13 cellular contexts compared by ENCODE assay signal in genomic region chr14:22613736-22614239, GRCh38. TPM values are rescaled to one million over a fixed set of nuclear protein-coding genes. Genes with fewer than 3 reads are reported as not detected.
DNase-seq lines count a peak whose midpoint lies in the region; ATAC-seq and TF ChIP-seq lines count a peak whose summit lies in the region.
"Had no signal": no experiment of that assay in that cellular context is flagged by ENCODE, and none has a peak within 500 bp of the region (broad histone marks: within the 10 kb centered on the region; RNA-seq: fewer than 3 reads in every experiment).

No MANE protein-coding gene starts in this region.

- no peak overlapping the region for H3K23ac ChIP-seq in mesenchymal stem cell (ENCODE audit: low read length in 2 of 2)

- BruUV-seq in HCT116 (replicated peaks; lab: Mats Ljungman, UMichigan) = no TSS peak

- TF ChIP-seq CTCF in HCT116 (IDR thresholded peaks at IDR 0.05 in 2 of 3, conservative IDR thresholded peaks at IDR 0.05 in 1 of 3; ENCODE audit: borderline replicate concordance in 1 of 3, insufficient read depth in 1 of 3, low read depth in 2 of 3, low read length in 2 of 3) = no peak
- no peak for TF ChIP-seq CTCF in body of pancreas (IDR thresholded peaks at IDR 0.05)

- ATAC-seq in HCT116 (peak; percentile 30), body of pancreas (no peak), HG03342 (IDR thresholded peaks at IDR 0.05; ENCODE audit: unreplicated experiment) (no peak), HG02973 (IDR thresholded peaks at IDR 0.05; ENCODE audit: unreplicated experiment) (no peak)

- peak overlapping the region; percentile 99 for H2AK5ac ChIP-seq in mesenchymal stem cell (ENCODE audit: low read length, severe bottlenecking)

- H3K9me3 ChIP-seq in HCT116 (ENCODE audit: control insufficient read depth in 1 of 2, insufficient read depth in 1 of 2, low read depth in 1 of 2, low read length in 2 of 2) = no peaks in the 10 kb centered on the region
- H3K9me3 ChIP-seq in body of pancreas = no peaks in the 10 kb centered on the region
- no peaks in the 10 kb centered on the region for H3K9me3 ChIP-seq in mesenchymal stem cell (ENCODE audit: control insufficient read depth, low read length)
- H3K9me3 ChIP-seq in stomach smooth muscle (ENCODE audit: control insufficient read depth in 2 of 2, low read length in 2 of 2) = no peaks in the 10 kb centered on the region

- H3K4ac ChIP-seq in mesenchymal stem cell (ENCODE audit: low read depth in 1 of 2, low read length in 2 of 2) = peak overlapping the region; percentile 34 to 75

- 54 to 62% methylated on average over 3 of the region's 3 CpGs for WGBS in body of pancreas, 2 donors
- WGBS in mesenchymal stem cell = 3% methylated on average over 1 of the region's 3 CpGs

- H4K91ac ChIP-seq in mesenchymal stem cell (ENCODE audit: low read length) = peak overlapping the region; percentile 89

- no peaks in the 10 kb centered on the region for H3K79me2 ChIP-seq in HCT116 (ENCODE audit: insufficient read depth, low read length)

- no peak overlapping the region for H2BK120ac ChIP-seq in mesenchymal stem cell (ENCODE audit: low read depth, low read length)

- H2BK5ac ChIP-seq in mesenchymal stem cell (ENCODE audit: low read depth, low read length, poor library complexity, severe bottlenecking) = peak overlapping the region; percentile 89

- H3K4me1 ChIP-seq in HCT116 (ENCODE audit: control insufficient read depth in 1 of 2, insufficient read depth in 2 of 2, low read length in 2 of 2) (peaks cover 17 to 23% of the 10 kb centered on the region in 2 experiments), body of pancreas (peaks cover 11% of the 10 kb centered on the region), mesenchymal stem cell (ENCODE audit: control insufficient read depth, insufficient read depth, low read depth, low read length) (peaks cover 11% of the 10 kb centered on the region), stomach smooth muscle (ENCODE audit: control insufficient read depth, insufficient read depth, low read length) (peaks cover 15% of the 10 kb centered on the region)

- H3K4me2 ChIP-seq in HCT116 (ENCODE audit: low read length) (peak overlapping the region; percentile 73), mesenchymal stem cell (ENCODE audit: low read length, poor library complexity, severe bottlenecking) (peak overlapping the region; percentile 50)

- H3K9me2 ChIP-seq in HCT116 (ENCODE audit: insufficient read depth) = no peaks in the 10 kb centered on the region

- no peaks in the 10 kb centered on the region for H4K20me1 ChIP-seq in HCT116 (ENCODE audit: insufficient read depth)

- H3K9ac ChIP-seq in HCT116 (ENCODE audit: low read length) = peak overlapping the region; percentile 58
- H3K9ac ChIP-seq in mesenchymal stem cell (ENCODE audit: low read length) = no peak overlapping the region
- no peak overlapping the region for H3K9ac ChIP-seq in stomach smooth muscle (ENCODE audit: low read length in 2 of 2)

- H2BK15ac ChIP-seq in mesenchymal stem cell (ENCODE audit: low read depth, poor library complexity, severe bottlenecking) = no peak overlapping the region

- no peak overlapping the region for H3K14ac ChIP-seq in mesenchymal stem cell (ENCODE audit: low read length in 2 of 2)

- intact Hi-C loops in HCT116 (cut with micrococcal nuclease) = no loop called here
- intact Hi-C loops in body of pancreas (cut with DNase I) = no loop called here

- no peak overlapping the region for H3K27ac ChIP-seq in HCT116 (ENCODE audit: low read depth, low read length)
- peak overlapping the region; percentile 26 to 77 (median 60) for H3K27ac ChIP-seq in body of pancreas
- peak overlapping the region; percentile 99 for H3K27ac ChIP-seq in mesenchymal stem cell (ENCODE audit: low read length, poor library complexity, severe bottlenecking)
- H3K27ac ChIP-seq in stomach smooth muscle (ENCODE audit: low read length) = peak overlapping the region; percentile 18

- no peaks in the 10 kb centered on the region for H3K36me3 ChIP-seq in HCT116 (ENCODE audit: control insufficient read depth in 1 of 2, insufficient read depth in 2 of 2, low read length in 2 of 2)
- H3K36me3 ChIP-seq in body of pancreas (replicated peaks in 1 of 2; ENCODE audit: insufficient read depth in 1 of 2, low read depth in 2 of 2) = peaks cover 9 to 25% of the 10 kb centered on the region in 2 donors
- peaks cover 29 to 42% of the 10 kb centered on the region in 2 experiments for H3K36me3 ChIP-seq in mesenchymal stem cell (ENCODE audit: control insufficient read depth in 1 of 2, insufficient read depth in 2 of 2, low read depth in 1 of 2, low read length in 2 of 2)
- H3K36me3 ChIP-seq in stomach smooth muscle (ENCODE audit: control insufficient read depth in 2 of 2, insufficient read depth in 2 of 2, low read length in 2 of 2) = peaks cover 21 to 26% of the 10 kb centered on the region in 2 donors

- no peak for TF ChIP-seq RAD21 in HCT116 (IDR thresholded peaks at IDR 0.05; ENCODE audit: low read depth)

- RAD21 ChIA-PET in HCT116 (lab: Charles Lee; ENCODE audit: low non-redundant PET in 1 of 2, low total read pairs in 2 of 2, uncharacterized antibody in 2 of 2, unreplicated experiment in 2 of 2) = no interaction called here

- peak overlapping the region in 1 of 2 experiments; percentile 18 for H2BK12ac ChIP-seq in mesenchymal stem cell (ENCODE audit: low read length in 2 of 2)

- no peak for DNase-seq in HCT116 (ENCODE audit: low read depth, low spot score)
- DNase-seq in body of pancreas = no peak
- DNase-seq in mesenchymal stem cell = no peak
- DNase-seq in AML-193 (lab: John Stamatoyannopoulos, UW) = no peak
- no peak for DNase-seq in NCI-H226
- DNase-seq: CD4-positive, alpha-beta memory T cell; GF-D8; NCI-H2081 treated with DMSO at 0.1 percent for 48 hours; T-helper 2 cell had no signal

- CTCF ChIA-PET in HCT116 (lab: Charles Lee) = interaction anchor here (1.0 kb wide), 2 partner anchors 24 to 43 kb away, joined by 4 read pairs; no protein-coding TSS in a partner anchor

- peak overlapping the region; percentile 35 to 75 for H3K18ac ChIP-seq in mesenchymal stem cell (ENCODE audit: low read depth in 1 of 2, low read length in 2 of 2)

- POLR2A ChIA-PET in HCT116 (lab: Charles Lee) = no interaction called here

- H3K27me3 ChIP-seq in HCT116 (ENCODE audit: insufficient read depth, low read length) = no peaks in the 10 kb centered on the region
- no peaks in the 10 kb centered on the region for H3K27me3 ChIP-seq in body of pancreas
- H3K27me3 ChIP-seq in mesenchymal stem cell (ENCODE audit: control insufficient read depth in 1 of 2, insufficient read depth in 1 of 2, low read length in 2 of 2) = no peaks in the 10 kb centered on the region
- H3K27me3 ChIP-seq in stomach smooth muscle (ENCODE audit: control insufficient read depth in 1 of 2, insufficient read depth in 2 of 2, low read length in 2 of 2) = no peaks in the 10 kb centered on the region

- H3K4me3 ChIP-seq in HCT116 (replicated peaks in 1 of 2; ENCODE audit: low read depth in 1 of 2, low read length in 2 of 2) = peak overlapping the region in 1 of 2 experiments; percentile 39; a peak in 2 of 4 replicates
- H3K4me3 ChIP-seq in body of pancreas = no peak overlapping the region
- no peak overlapping the region for H3K4me3 ChIP-seq in mesenchymal stem cell (ENCODE audit: insufficient read depth in 1 of 2, low read depth in 1 of 2, low read length in 2 of 2)
- peak overlapping the region in 1 of 2 donors; percentile 22 for H3K4me3 ChIP-seq in stomach smooth muscle (ENCODE audit: low read length in 2 of 2)

- H3K79me1 ChIP-seq in mesenchymal stem cell (replicated peaks; ENCODE audit: low read length, poor library complexity, severe bottlenecking) = no peaks in the 10 kb centered on the region

- no peak overlapping the region for H4K8ac ChIP-seq in mesenchymal stem cell (ENCODE audit: low read length)

- H2AFZ ChIP-seq in HCT116 (ENCODE audit: low read depth, low read length, poor library complexity, severe bottlenecking) = no peak overlapping the region
- no peak overlapping the region for H2AFZ ChIP-seq in mesenchymal stem cell (ENCODE audit: low read depth, low read length)

- TF ChIP-seq POLR2A in HCT116 (IDR thresholded peaks at IDR 0.05; ENCODE audit: borderline replicate concordance, extremely low read depth, insufficient read depth, insufficient read length) (no peak), body of pancreas (IDR thresholded peaks at IDR 0.05) (no peak)

TF ChIP-seq in HCT116, 20 proteins besides CTCF, POLR2A, EP300 and RAD21 (continues in another document):
- TF ChIP-seq SRF (IDR thresholded peaks at IDR 0.05; ENCODE audit: low read depth) (no peak), ATF3 (IDR thresholded peaks at IDR 0.05) (no peak), CBX3 (IDR thresholded peaks at IDR 0.05; ENCODE audit: low read depth) (no peak), SIN3A (IDR thresholded peaks at IDR 0.05; ENCODE audit: low read depth) (no peak), TCF7L2 (IDR thresholded peaks at IDR 0.05; ENCODE audit: borderline replicate concordance, extremely low read depth, insufficient read depth, insufficient read length) (no peak), FOSL1 (IDR thresholded peaks at IDR 0.05; ENCODE audit: low read depth) (no peak), ZNF274 (IDR thresholded peaks at IDR 0.05; ENCODE audit: low read depth, low read length) (no peak), ELF1 (IDR thresholded peaks at IDR 0.05; ENCODE audit: borderline replicate concordance, low read depth) (no peak)

RNA-seq across cellular contexts. Expression of gene ABHD4, which starts 15.7 kb away (rescaled TPM):
- total RNA-seq in HCT116 (2021; ENCODE audit: unreplicated experiment) = 9.4 TPM
- 6.2 and 8.4 TPM in 2 replicates for polyA plus RNA-seq in HCT116 (2012)
- 10 to 100 TPM; 11.9 to 28.3 TPM for total RNA-seq in body of pancreas
- polyA plus RNA-seq in mesenchymal stem cell (2013, experiment 1 of 2) = 32.7 TPM
- polyA plus RNA-seq in mesenchymal stem cell (2013, experiment 2 of 2) = 32.8 TPM

RNA-seq across cellular contexts. Expression of gene DAD1, which starts 24.8 kb away (rescaled TPM):
- total RNA-seq in HCT116 (2021; ENCODE audit: unreplicated experiment) (162 TPM), body of pancreas (100 to 1,000 TPM in 1 of 2 donors, 10 to 100 TPM in 1; 91.3 to 104 TPM)
- polyA plus RNA-seq in HCT116 (2012) = 142 and 163 TPM in 2 replicates
- polyA plus RNA-seq in mesenchymal stem cell (2013, experiment 1 of 2) = 348 TPM
- 351 TPM for polyA plus RNA-seq in mesenchymal stem cell (2013, experiment 2 of 2)

RNA-seq across cellular contexts. Expression of gene OR6J1, which starts 30.4 kb away (rescaled TPM):
- total RNA-seq in HCT116 (2021; ENCODE audit: unreplicated experiment) = not detected
- not detected in 2 replicates for polyA plus RNA-seq in HCT116 (2012)
- not detected for total RNA-seq in body of pancreas
- polyA plus RNA-seq in mesenchymal stem cell (2013, experiment 1 of 2) = not detected
- polyA plus RNA-seq in mesenchymal stem cell (2013, experiment 2 of 2) = not detected
- total RNA-seq: CD4-positive, alpha-beta memory T cell had no signal
- polyA plus RNA-seq: CD4-positive, alpha-beta memory T cell; neural cell had no signal
